In genomic region chr1:204703826-204704612, GRCh38 we compare ENCODE assay signal across 20 cellular contexts. TPM values are rescaled to one million over a fixed set of nuclear protein-coding genes. Genes with fewer than 3 reads are reported as not detected.
"Had no signal": no experiment of that assay in that cellular context is flagged by ENCODE, and none has a peak within 500 bp of the region (broad histone marks: within the 10 kb centered on the region; RNA-seq: fewer than 3 reads in every experiment).

No MANE protein-coding gene starts in this region.

- H3K4me1 ChIP-seq: pancreas, psoas muscle, upper lobe of right lung had no signal

- DNase-seq: activated B cell treated with CpG ODN at 0.5 μM for 24 hours; activated CD4-positive, alpha-beta T cell treated with anti-CD3 and anti-CD28 coated beads for 36 hours; activated CD4-positive, alpha-beta T cell treated with anti-CD3 and anti-CD28 coated beads, Interleukin-2, amount 50 U/mL, for 4 hours; activated naive CD4-positive, alpha-beta T cell treated with Interleukin-2 at 50 U/mL for 16 hours; activated naive CD8-positive, alpha-beta T cell treated with anti-CD3 and anti-CD28 coated beads for 36 hours; activated T-cell treated with anti-CD3 and anti-CD28 coated beads, Interleukin-2, amount 50 U/mL, for 48 hours; effector CD4-positive, alpha-beta T cell; foreskin melanocyte; glutamatergic neuron; immature natural killer cell; pancreas; psoas muscle; right cardiac atrium; stimulated activated CD4-positive, alpha-beta T cell treated with anti-CD3 and anti-CD28 coated beads, Interleukin-12 subunit alpha, Interleukin-12 subunit beta, amount 100 ng/mL, for 4 hours; stimulated activated CD4-positive, alpha-beta T cell treated with anti-CD3 and anti-CD28 coated beads, Interleukin-4, amount 100 ng/mL, for 4 hours; stimulated activated naive CD8-positive, alpha-beta T cell treated with anti-CD3 and anti-CD28 coated beads, Interleukin-15, Interleukin-2, amounts not matched to agents 100 U/mL and 50 U/mL, for 24 hours; T-helper 9 cell; upper lobe of right lung had no signal

- H3K9me3 ChIP-seq: pancreas, psoas muscle, upper lobe of right lung had no signal

- ATAC-seq: activated CD4-positive, alpha-beta T cell treated with anti-CD3 and anti-CD28 coated beads for 36 hours; pancreas; psoas muscle; right cardiac atrium; stimulated activated naive CD8-positive, alpha-beta T cell treated with anti-CD3 and anti-CD28 coated beads, Interleukin-15, Interleukin-2, amounts not matched to agents 100 U/mL and 50 U/mL, for 24 hours; upper lobe of right lung had no signal

- H3K4me3 ChIP-seq: cardiac muscle cell, hepatocyte, pancreas, psoas muscle, upper lobe of right lung had no signal

- H3K36me3 ChIP-seq: cardiac muscle cell, pancreas, upper lobe of right lung had no signal

- H3K27me3 ChIP-seq: cardiac muscle cell, hepatocyte, pancreas had no signal

- H3K27ac ChIP-seq: cardiac muscle cell, hepatocyte, pancreas, psoas muscle, upper lobe of right lung had no signal

RNA-seq across cellular contexts. Expression of gene LRRN2, which starts 18.5 kb away (rescaled TPM):
- total RNA-seq: activated B cell treated with CpG ODN at 0.5 μM for 24 hours; activated naive CD8-positive, alpha-beta T cell treated with anti-CD3 and anti-CD28 coated beads for 36 hours had no signal
- polyA plus RNA-seq: immature natural killer cell had no signal
